13 cellular contexts compared by ENCODE assay signal in genomic region chr10:79407811-79408795, GRCh38. TPM values are rescaled to one million over a fixed set of nuclear protein-coding genes. Genes with fewer than 3 reads are reported as not detected.
DNase-seq lines count a peak whose midpoint lies in the region; ATAC-seq and TF ChIP-seq lines count a peak whose summit lies in the region.
"Had no signal": no experiment of that assay in that cellular context is flagged by ENCODE, and none has a peak within 500 bp of the region (broad histone marks: within the 10 kb centered on the region; RNA-seq: fewer than 3 reads in every experiment).

No MANE protein-coding gene starts in this region.

- H3K27ac ChIP-seq in muscle layer of duodenum (ENCODE audit: low read length) (peak overlapping the region; percentile 77), aorta (ENCODE audit: low read depth in 1 of 2, low read length in 2 of 2) (no peak overlapping the region)
- H3K27ac ChIP-seq: 22Rv1 had no signal

- H3K9me3 ChIP-seq in muscle layer of duodenum (ENCODE audit: control insufficient read depth in 1 of 2, low read length in 2 of 2) (no peaks in the 10 kb centered on the region), aorta (ENCODE audit: control insufficient read depth, low read length) (no peaks in the 10 kb centered on the region)

- H3K4me1 ChIP-seq in muscle layer of duodenum (ENCODE audit: control insufficient read depth in 1 of 2, insufficient read depth in 2 of 2, low read length in 2 of 2): peaks cover 0 to 76% of the 10 kb centered on the region in 2 donors
- H3K4me1 ChIP-seq in aorta (ENCODE audit: control insufficient read depth in 1 of 2, insufficient read depth in 2 of 2, low read length in 2 of 2): no peaks in the 10 kb centered on the region

- peak; percentile 30 for ATAC-seq in aorta (ENCODE audit: low FRiP score)
- no peak for ATAC-seq in HG02763 (IDR thresholded peaks at IDR 0.05; ENCODE audit: unreplicated experiment)

- H3K4me3 ChIP-seq in fibroblast of pulmonary artery (replicated peaks; ENCODE audit: low read depth, low read length): no peak overlapping the region
- H3K4me3 ChIP-seq in muscle layer of duodenum (ENCODE audit: low read depth in 1 of 2, low read length in 2 of 2): peak overlapping the region in 1 of 2 donors; percentile 13
- no peak overlapping the region for H3K4me3 ChIP-seq in aorta (ENCODE audit: low read length in 2 of 2)

- H3K36me3 ChIP-seq in muscle layer of duodenum (ENCODE audit: control insufficient read depth in 1 of 2, insufficient read depth in 2 of 2, low read length in 2 of 2) (no peaks in the 10 kb centered on the region), aorta (ENCODE audit: control insufficient read depth in 1 of 2, insufficient read depth in 2 of 2, low read length in 1 of 2) (no peaks in the 10 kb centered on the region)

- TF ChIP-seq CTCF in fibroblast of pulmonary artery (IDR thresholded peaks at IDR 0.05; ENCODE audit: low read length, missing control alignments): no peak

- 48 to 49% methylated on average over 17 of the region's 17 CpGs for WGBS in aorta, 2 donors

- H3K27me3 ChIP-seq in muscle layer of duodenum (ENCODE audit: low read depth, low read length) (no peaks in the 10 kb centered on the region), aorta (ENCODE audit: control insufficient read depth in 1 of 2, insufficient read depth in 2 of 2, low read length in 1 of 2) (no peaks in the 10 kb centered on the region)

- DNase-seq in DMS 273 (lab: John Stamatoyannopoulos, UW; ENCODE audit: unreplicated experiment) (peak; percentile 69), DMS 273 treated with DMSO at 0.1 percent for 48 hours (lab: John Stamatoyannopoulos, UW) (no peak), fibroblast of pulmonary artery (ENCODE audit: low read depth) (peak; percentile 91), aorta (peak; percentile 61 to 79), DMS79 (lab: John Stamatoyannopoulos, UW) (no peak)
- DNase-seq in stimulated activated naive CD4-positive, alpha-beta T cell treated with Interleukin-2 at 50 U/mL for 16 hours (lab: John Stamatoyannopoulos, UW): no peak
- DNase-seq: activated CD4-positive, alpha-beta memory T cell treated with anti-CD3 and anti-CD28 coated beads, Interleukin-2, amount 10 ng/mL, durations not matched to agents 7 days and 5 days; anterior cingulate cortex; hypothalamus; NCI-H187 had no signal

- intact Hi-C loops in aorta (cut with DNase I): no loop called here

RNA-seq across cellular contexts. Expression of gene ZCCHC24, which starts 37.3 kb away (rescaled TPM):
- 10 to 100 TPM; 79.3 to 99.6 TPM for total RNA-seq in aorta
- polyA plus RNA-seq in aorta: 10 to 100 TPM; 42.2 to 60.4 TPM

Comparison
In these comparisons a context has a peak if more than half of its experiments do, and no peak if none do; other contexts are left out.
1. DNase-seq: peak in DMS 273 (single experiment), fibroblast of pulmonary artery (single experiment) and aorta (2 of 2); none in DMS 273 treated with DMSO at 0.1 percent for 48 hours (single experiment), DMS79 (single experiment) and stimulated activated naive CD4-positive, alpha-beta T cell treated with Interleukin-2 at 50 U/mL for 16 hours (single experiment).